In genomic region chr7:88967432-88967831, GRCh38 we compare ENCODE assay signal across 20 cellular contexts.
DNase-seq lines count a peak whose midpoint lies in the region; ATAC-seq, FAIRE-seq and TF ChIP-seq lines count a peak whose summit lies in the region.
"Had no signal": no experiment of that assay in that cellular context is flagged by ENCODE, and none has a peak within 500 bp of the region (broad histone marks: within the 10 kb centered on the region; RNA-seq: fewer than 3 reads in every experiment).

No MANE protein-coding gene starts in this region.

- CTCF ChIA-PET in PC-3 (lab: Charles Lee): no interaction called here
- CTCF ChIA-PET in H1 (lab: Charles Lee; ENCODE audit: partially characterized antibody): interaction anchor here (0.5 kb wide), 1 partner anchor 453 kb away, joined by 3 read pairs; no protein-coding TSS in a partner anchor

- no peak for TF ChIP-seq POLR2A in H1 (IDR thresholded peaks at IDR 0.05; ENCODE audit: control extremely low read depth in 1 of 2, low read depth in 2 of 2, low read length in 2 of 2)

- H3K4me2 ChIP-seq in PC-3 (ENCODE audit: low read length): no peak overlapping the region
- H3K4me2 ChIP-seq in H1 (ENCODE audit: insufficient read depth in 1 of 2, low read depth in 2 of 2, low read length in 2 of 2): no peak overlapping the region
- H3K4me2 ChIP-seq: A549, BLaER1, KMS-11 had no signal

- H3K18ac ChIP-seq in H1 (ENCODE audit: extremely low read depth, low read length): no peak overlapping the region

- DNase-seq in PC-3 (no peak), H1 (ENCODE audit: low read depth in 1 of 2, low spot score in 2 of 2) (no peak), NCI-H2171 (lab: John Stamatoyannopoulos, UW) (no peak)
- DNase-seq: AML-193; CD4-positive, CD25-positive, alpha-beta regulatory T cell; DMS53; GF-D8; GOT3; HCEC 1CT; HFFc6 had no signal

- H2AFZ ChIP-seq in PC-3 (ENCODE audit: low read length) (no peak overlapping the region), H1 (ENCODE audit: low read length) (no peak overlapping the region)

- POLR2A ChIA-PET in PC-3 (lab: Charles Lee; ENCODE audit: unreplicated experiment): no interaction called here
- POLR2A ChIA-PET in H1 (lab: Charles Lee; ENCODE audit: partially characterized antibody): no interaction called here

- TF ChIP-seq CTCF in GM12872 (IDR thresholded peaks at IDR 0.05; ENCODE audit: insufficient read depth, low read depth, low read length) (0 out of 3 replicates have a peak, but pooled peaks have one; percentile 2), PC-3 (conservative IDR thresholded peaks at IDR 0.05; ENCODE audit: low read depth, low read length) (peak; percentile 32; the same call in 1 of the 2 replicates), H1 (IDR thresholded peaks at IDR 0.05; ENCODE audit: control extremely low read depth in 1 of 3, insufficient read depth in 1 of 3, low read depth in 1 of 3, low read length in 3 of 3) (no peak)

- intact Hi-C loops in PC-3 (cut with micrococcal nuclease): no loop called here

- H2BK15ac ChIP-seq in H1 (ENCODE audit: low read length): no peak overlapping the region

- H3K27ac ChIP-seq in PC-3 (ENCODE audit: low read length) (no peak overlapping the region), H1 (ENCODE audit: low read depth, low read length) (no peak overlapping the region)
- H3K27ac ChIP-seq: A549, BLaER1, KMS-11 had no signal

- no peaks in the 10 kb centered on the region for H3K23me2 ChIP-seq in H1 (ENCODE audit: low read depth, low read length)

- H2BK5ac ChIP-seq in H1 (ENCODE audit: low read depth, low read length): no peak overlapping the region

- no peak overlapping the region for H4K91ac ChIP-seq in H1 (replicated peaks; ENCODE audit: insufficient read length, low read length)

- no peaks in the 10 kb centered on the region for H3K79me1 ChIP-seq in H1 (ENCODE audit: low read depth, low read length)

- no peak overlapping the region for H3K23ac ChIP-seq in H1 (ENCODE audit: insufficient read length)

- no peak overlapping the region for H2AK5ac ChIP-seq in H1 (ENCODE audit: low read depth, low read length)

- H3K27me3 ChIP-seq in PC-3 (ENCODE audit: low read length): no peaks in the 10 kb centered on the region
- no peaks in the 10 kb centered on the region for H3K27me3 ChIP-seq in H1 (replicated peaks in 1 of 4; ENCODE audit: control insufficient read depth in 3 of 4, extremely low read depth in 1 of 4, insufficient read depth in 3 of 4, low read length in 3 of 4)
- H3K27me3 ChIP-seq: BLaER1 had no signal

- H3F3A ChIP-seq in PC-3 (ENCODE audit: low read length, unreplicated experiment): no peaks in the 10 kb centered on the region

- H2BK20ac ChIP-seq in H1 (ENCODE audit: low read length): no peak overlapping the region

- WGBS in H1 (ENCODE audit: extremely low coverage in 1 of 2, insufficient coverage in 1 of 2, insufficient read length in 1 of 2, insufficient replicate concordance in 2 of 2, low coverage in 1 of 2, low lambda C conversion rate in 2 of 2, missing lambda C conversion rate in 1 of 2), 2 experiments: 67% methylated on average over 4 of the region's 4 CpGs; no CpG with 5 or more reads in 1 of the 2 experiments

- no peak for TF ChIP-seq EP300 in H1 (IDR thresholded peaks at IDR 0.05; ENCODE audit: borderline replicate concordance in 1 of 2, low read depth in 2 of 2, low read length in 2 of 2)

- ATAC-seq in GM19351 (IDR thresholded peaks at IDR 0.05; ENCODE audit: unreplicated experiment) (peak; percentile 55), PC-3 (no peak), HG03097 (IDR thresholded peaks at IDR 0.05; ENCODE audit: low FRiP score, unreplicated experiment) (no peak), GM19035 (IDR thresholded peaks at IDR 0.05; ENCODE audit: unreplicated experiment) (no peak)
- ATAC-seq: A549, HepG2 had no signal

- no peak overlapping the region for H3K14ac ChIP-seq in H1 (ENCODE audit: insufficient read length)

- H3K9me3 ChIP-seq in PC-3 (ENCODE audit: low read length): no peaks in the 10 kb centered on the region
- H3K9me3 ChIP-seq in H1 (ENCODE audit: insufficient read depth in 2 of 2, low read depth in 1 of 2, low read length in 1 of 2): peaks cover 0 to 4% of the 10 kb centered on the region in 2 experiments; a peak in 2 of 4 replicates
- H3K9me3 ChIP-seq: A549, BLaER1 had no signal

- H4K5ac ChIP-seq in H1 (ENCODE audit: insufficient read length, low read depth, low read length): peak overlapping the region; percentile 46

- no peak overlapping the region for H4K8ac ChIP-seq in H1 (ENCODE audit: extremely low read depth, insufficient read depth, low read length)

- H3K79me2 ChIP-seq in PC-3 (ENCODE audit: low read length): no peaks in the 10 kb centered on the region
- H3K79me2 ChIP-seq in H1 (ENCODE audit: control insufficient read depth in 1 of 2, insufficient read depth in 2 of 2, low read length in 2 of 2): no peaks in the 10 kb centered on the region

- H3K9ac ChIP-seq in PC-3 (ENCODE audit: low read length) (no peak overlapping the region), H1 (replicated peaks in 1 of 4; ENCODE audit: extremely low read depth in 1 of 4, low read depth in 3 of 4, low read length in 3 of 4) (no peak overlapping the region)
- H3K9ac ChIP-seq: BLaER1, KMS-11 had no signal

- no peaks in the 10 kb centered on the region for H4K20me1 ChIP-seq in PC-3 (ENCODE audit: low read length)
- H4K20me1 ChIP-seq in H1 (replicated peaks in 1 of 2; ENCODE audit: control insufficient read depth in 1 of 2, insufficient read depth in 2 of 2, low read length in 2 of 2): no peaks in the 10 kb centered on the region
- H4K20me1 ChIP-seq: BLaER1 had no signal

- TF ChIP-seq RAD21 in H1 (IDR thresholded peaks at IDR 0.05 in 1 of 2, conservative IDR thresholded peaks at IDR 0.05 in 1 of 2; ENCODE audit: low read depth in 2 of 2, low read length in 2 of 2): no peak

- no TSS peak for BruUV-seq in PC-3 (replicated peaks; lab: Mats Ljungman, UMichigan)

- H3K9me2 ChIP-seq in PC-3 (replicated peaks; ENCODE audit: low read length): no peaks in the 10 kb centered on the region

- no peak overlapping the region for H2BK12ac ChIP-seq in H1 (ENCODE audit: low read depth, low read length)

- no peak overlapping the region for H2BK120ac ChIP-seq in H1 (replicated peaks; ENCODE audit: low read depth, low read length)

- H3K4ac ChIP-seq in H1 (replicated peaks; ENCODE audit: insufficient read length, low read depth, low read length): no peak overlapping the region

- no peak overlapping the region for H3K56ac ChIP-seq in H1 (replicated peaks; ENCODE audit: insufficient read length, low read depth, low read length)

- FAIRE-seq in H1 (lab: Jason Lieb, UNC): no peak
- FAIRE-seq: A549, GM12891, HepG2, HTR-8/SVneo had no signal

- H3K4me1 ChIP-seq in PC-3 (ENCODE audit: insufficient read depth, low read length) (no peaks in the 10 kb centered on the region), H1 (replicated peaks in 1 of 4; ENCODE audit: control insufficient read depth in 3 of 4, insufficient read depth in 4 of 4, low read length in 3 of 4) (peaks cover 0 to 5% (median 2%) of the 10 kb centered on the region in 4 experiments; a peak in 3 of 7 replicates)
- H3K4me1 ChIP-seq: A549, BLaER1 had no signal

- no peaks in the 10 kb centered on the region for H3K36me3 ChIP-seq in PC-3 (ENCODE audit: low read depth, low read length)
- H3K36me3 ChIP-seq in H1 (ENCODE audit: control insufficient read depth in 2 of 4, insufficient read depth in 4 of 4, low read length in 3 of 4): peaks cover 0 to 2% (median 0%) of the 10 kb centered on the region in 4 experiments; a peak in 1 of 8 replicates
- H3K36me3 ChIP-seq: BLaER1 had no signal

- no peak overlapping the region for H3K4me3 ChIP-seq in PC-3 (ENCODE audit: low read length)
- H3K4me3 ChIP-seq in H1 (ENCODE audit: extremely low read depth in 1 of 4, insufficient read depth in 2 of 4, low read depth in 3 of 4, low read length in 4 of 4): no peak overlapping the region
- H3K4me3 ChIP-seq: A549, BLaER1 had no signal

TF ChIP-seq in H1, 55 proteins besides CTCF, POLR2A, EP300 and RAD21:
- TF ChIP-seq ASH2L (IDR thresholded peaks at IDR 0.05; ENCODE audit: low read length) (no peak), ATF3 (IDR thresholded peaks at IDR 0.05; ENCODE audit: insufficient read depth, low read depth, low read length) (no peak), EGR1 (IDR thresholded peaks at IDR 0.05; ENCODE audit: borderline replicate concordance, low read depth, low read length) (no peak), SIRT6 (IDR thresholded peaks at IDR 0.05; ENCODE audit: low read length) (no peak), CREB1 (IDR thresholded peaks at IDR 0.05) (no peak), HDAC2 (IDR thresholded peaks at IDR 0.05; ENCODE audit: borderline replicate concordance in 1 of 2, low read depth in 2 of 2, low read length in 2 of 2) (no peak), SP1 (IDR thresholded peaks at IDR 0.05; ENCODE audit: low read depth, low read length) (no peak), RNF2 (IDR thresholded peaks at IDR 0.05; ENCODE audit: borderline replicate concordance, low read depth, low read length, missing control alignments, poor library complexity, severe bottlenecking) (no peak), KDM5A (IDR thresholded peaks at IDR 0.05; ENCODE audit: low read length) (no peak), HDAC6 (IDR thresholded peaks at IDR 0.05; ENCODE audit: low read depth, low read length) (no peak), NRF1 (IDR thresholded peaks at IDR 0.05; ENCODE audit: low read depth, low read length) (no peak), BRCA1 (IDR thresholded peaks at IDR 0.05; ENCODE audit: low read depth, low read length) (no peak), SIN3A (conservative IDR thresholded peaks at IDR 0.05 in 1 of 2, IDR thresholded peaks at IDR 0.05 in 1 of 2; ENCODE audit: low read depth in 1 of 2, low read length in 2 of 2) (no peak)
TF ChIP-seq in H1: peak in this region for 0.

Comparison
In these comparisons a context has a peak if more than half of its experiments do, and no peak if none do; other contexts are left out.
1. CTCF ChIP-seq: peak in GM12872 (single experiment) and PC-3 (single experiment); none in H1 (0 of 3).